In the genomic region with DNA sequence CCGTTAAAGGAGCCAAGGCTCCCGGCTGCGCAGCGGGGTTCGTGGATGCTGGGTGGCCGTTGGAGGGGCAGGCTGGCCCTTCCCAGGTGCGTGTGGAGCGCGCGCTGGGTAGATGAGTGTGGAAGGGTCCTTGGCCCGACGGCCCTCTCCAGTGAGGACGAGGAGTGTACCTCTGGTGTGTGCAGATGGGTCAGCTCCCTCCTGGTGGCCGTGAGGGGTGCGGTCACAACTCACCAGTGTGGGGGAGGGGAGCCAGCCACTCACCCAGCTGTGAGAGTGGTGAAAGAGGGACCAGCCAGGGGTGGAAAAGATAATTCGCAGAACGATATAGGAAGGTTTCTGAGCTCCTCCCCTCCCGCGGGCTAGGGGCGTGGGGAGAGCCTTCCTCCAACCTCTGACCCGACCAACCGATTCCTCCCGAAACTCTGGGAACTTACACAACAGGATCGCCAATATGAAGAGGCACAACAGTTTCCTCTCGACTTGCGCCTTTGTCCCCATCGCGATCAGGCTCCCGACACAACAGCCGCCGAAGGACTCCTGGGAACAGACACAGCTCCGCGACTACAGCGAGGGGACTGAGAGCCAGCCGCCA, we compare ENCODE assay signal across 8 cellular contexts. TPM values are rescaled to one million over a fixed set of nuclear protein-coding genes. Genes with fewer than 3 reads are reported as not detected.
DNase-seq lines count a peak whose midpoint lies in the region; ATAC-seq and TF ChIP-seq lines count a peak whose summit lies in the region.

Gene F11R, minus strand, starts transcription at position 580 of the 595 bp plus-strand sequence. Its CDS starts 79 bp downstream, at position 501.

- H3K4me3 Mint-ChIP-seq in osteocyte (ENCODE audit: unreplicated experiment): peak within 1 kb of the TSS; percentile 81

- peaks cover 49% of the 10 kb centered on the region for H3K27me3 Mint-ChIP-seq in osteocyte (ENCODE audit: unreplicated experiment)

- peaks cover 7% of the 10 kb centered on the region in 2 donors for H3K36me3 Mint-ChIP-seq in activated naive CD4-positive, alpha-beta T cell treated with anti-CD3 and anti-CD28 coated beads, Interleukin-2, amount 50 U/mL, for 72 hours
- H3K36me3 Mint-ChIP-seq in osteocyte (ENCODE audit: unreplicated experiment): no peaks in the 10 kb centered on the region

- H3K4me1 Mint-ChIP-seq in osteocyte (ENCODE audit: unreplicated experiment): peaks cover 20% of the 10 kb centered on the region

- peak; percentile 27 for TF ChIP-seq CTCF in GM12873 (IDR thresholded peaks at IDR 0.05; ENCODE audit: insufficient read depth, low read depth, low read length, missing control alignments)
- TF ChIP-seq CTCF in osteocyte (IDR thresholded peaks at IDR 0.05): peak; percentile 12

- H3K9me3 Mint-ChIP-seq in activated naive CD4-positive, alpha-beta T cell treated with anti-CD3 and anti-CD28 coated beads, Interleukin-2, amount 50 U/mL, for 72 hours: peaks cover 0 to 4% of the 10 kb centered on the region in 2 donors
- no peaks in the 10 kb centered on the region for H3K9me3 Mint-ChIP-seq in osteocyte (ENCODE audit: unreplicated experiment)

- H3K27ac Mint-ChIP-seq in activated naive CD4-positive, alpha-beta T cell treated with anti-CD3 and anti-CD28 coated beads, Interleukin-2, amount 50 U/mL, for 72 hours: peak within 1 kb of the TSS; percentile 29 to 72
- peak within 1 kb of the TSS; percentile 17 for H3K27ac Mint-ChIP-seq in osteocyte (ENCODE audit: unreplicated experiment)

- ATAC-seq in HG02798 (IDR thresholded peaks at IDR 0.05; ENCODE audit: poor library complexity, unreplicated experiment): peak; percentile 34
- ATAC-seq in activated naive CD4-positive, alpha-beta T cell treated with anti-CD3 and anti-CD28 coated beads, Interleukin-2, amount 50 U/mL, for 72 hours: peak; percentile 46 to 62
- ATAC-seq in Right ventricle myocardium superior (ENCODE audit: poor library complexity): peak; percentile 61

- peak; percentile 29 for DNase-seq in AG20443 (ENCODE audit: low spot score)
- DNase-seq in NCI-H187 treated with DMSO at 0.1 percent for 48 hours (lab: John Stamatoyannopoulos, UW): peak; percentile 80
- peak in 1 of 2 donors; percentile 66 for DNase-seq in activated naive CD4-positive, alpha-beta T cell treated with anti-CD3 and anti-CD28 coated beads, Interleukin-2, amount 50 U/mL, for 72 hours (ENCODE audit: low spot score in 2 of 2)
- peak; percentile 56 for DNase-seq in Right ventricle myocardium superior
- DNase-seq in osteocyte (ENCODE audit: extremely low spot score, unreplicated experiment): no peak
- no peak for DNase-seq in central memory CD4-positive, alpha-beta T cell

- intact Hi-C loops in Right ventricle myocardium superior (cut with DNase I): no loop called here

RNA-seq across cellular contexts. Expression of gene F11R, which starts in this region (rescaled TPM):
- total RNA-seq in activated naive CD4-positive, alpha-beta T cell treated with anti-CD3 and anti-CD28 coated beads, Interleukin-2, amount 50 U/mL, for 72 hours: 10 to 100 TPM; 26.0 to 63.6 TPM
- total RNA-seq in Right ventricle myocardium superior (10.1 TPM), osteocyte (1.4 and 1.5 TPM in 2 replicates)

Comparison
In these comparisons a context has a peak if more than half of its experiments do, and no peak if none do; other contexts are left out.
1. DNase-seq: peak in AG20443 (single experiment), NCI-H187 treated with DMSO at 0.1 percent for 48 hours (single experiment) and Right ventricle myocardium superior (single experiment); none in osteocyte (single experiment) and central memory CD4-positive, alpha-beta T cell (single experiment).
2. Peak in every context shown above with its lines, with median percentiles within 50 percentile points of each other: ATAC-seq.